In genomic region chr7:22717760-22718159, GRCh38 we compare ENCODE assay signal across 21 cellular contexts. TPM values are rescaled to one million over a fixed set of nuclear protein-coding genes. Genes with fewer than 3 reads are reported as not detected.
DNase-seq lines count a peak whose midpoint lies in the region; ATAC-seq, FAIRE-seq and TF ChIP-seq lines count a peak whose summit lies in the region.
"Had no signal": no experiment of that assay in that cellular context is flagged by ENCODE, and none has a peak within 500 bp of the region (broad histone marks: within the 10 kb centered on the region; RNA-seq: fewer than 3 reads in every experiment).

No MANE protein-coding gene starts in this region.

- TF ChIP-seq POLR2A in K562 (conservative IDR thresholded peaks at IDR 0.05) = no peak

- no peaks in the 10 kb centered on the region for H4K20me1 ChIP-seq in K562 (replicated peaks; ENCODE audit: control insufficient read depth, insufficient read depth, low read length)

- H3K4me1 Mint-ChIP-seq in HFFc6 (ENCODE audit: low read depth) (peaks cover 53% of the 10 kb centered on the region), WTC11 (peaks cover 34% of the 10 kb centered on the region)

- H3K27me3 ChIP-seq in K562 (ENCODE audit: control insufficient read depth in 2 of 2, insufficient read depth in 2 of 2, low read length in 2 of 2) = no peaks in the 10 kb centered on the region
- no peaks in the 10 kb centered on the region for H3K27me3 ChIP-seq in right atrium auricular region
- no peaks in the 10 kb centered on the region for H3K27me3 ChIP-seq in skeletal muscle tissue (ENCODE audit: control insufficient read depth in 3 of 3, insufficient read depth in 3 of 3, low read length in 3 of 3)

- DNase-seq in HFFc6 = no peak
- no peak for DNase-seq in K562 (ENCODE audit: extremely low read depth in 1 of 4, low spot score in 3 of 4)
- DNase-seq in right atrium auricular region (ENCODE audit: low spot score) = no peak
- DNase-seq in NK-92 (lab: John Stamatoyannopoulos, UW; ENCODE audit: unreplicated experiment) = no peak
- no peak for DNase-seq in RKO (ENCODE audit: low spot score)
- DNase-seq in WTC11 (ENCODE audit: low spot score) = no peak
- DNase-seq in NCI-H524 (lab: John Stamatoyannopoulos, UW) = no peak
- DNase-seq: activated CD4-positive, alpha-beta T cell treated with anti-CD3 and anti-CD28 coated beads, Interleukin-2, amount 50 U/mL, for 1 hour; activated naive CD8-positive, alpha-beta T cell treated with anti-CD3 and anti-CD28 coated beads, Interleukin-2, amount 10 ng/mL, durations not matched to agents 7 days and 5 days; activated T-cell treated with anti-CD3 and anti-CD28 coated beads, Interleukin-2, amount 50 U/mL, for 4 hours; central memory CD4-positive, alpha-beta T cell; foreskin melanocyte; NCI-H1436; retina; stimulated activated CD4-positive, alpha-beta T cell treated with anti-CD3 and anti-CD28 coated beads, Interleukin-1b, Interleukin-23, amount 100 ng/mL, for 48 hours had no signal

- CTCF ChIA-PET in K562 (lab: Yijun Ruan, JAX; ENCODE audit: low intra/inter-chr PET ratio) = no interaction called here
- CTCF ChIA-PET in WTC11 (lab: Charles Lee) = interaction anchor here (1.4 kb wide), 1 partner anchor 9 kb away, joined by 3 read pairs; the partner anchor contains the start of gene IL6

- H2AFZ ChIP-seq in K562 (ENCODE audit: low read depth, low read length) = peak overlapping the region; percentile 92

- in situ Hi-C loops in K562 (cut with MboI) = no loop called here

- intact Hi-C loops in K562 (cut with micrococcal nuclease) = no loop called here

- TF ChIP-seq EP300 in K562 (IDR thresholded peaks at IDR 0.05; ENCODE audit: low read length) = no peak

- H3K9ac ChIP-seq in K562 (ENCODE audit: insufficient read depth in 1 of 2, low read depth in 2 of 2, low read length in 2 of 2) (peak overlapping the region; percentile 22 to 57; a peak in 3 of 4 replicates), skeletal muscle tissue (ENCODE audit: low read depth in 1 of 3, low read length in 3 of 3) (no peak overlapping the region)

- H3K27ac Mint-ChIP-seq in HFFc6 (peak overlapping the region; percentile 98), WTC11 (no peak overlapping the region)
- H3K27ac Mint-ChIP-seq: activated naive CD8-positive, alpha-beta T cell treated with anti-CD3 and anti-CD28 coated beads, Interleukin-2, amount 10 ng/mL, durations not matched to agents 7 days and 5 days; natural killer cell treated with Interleukin-12 subunit alpha and Interleukin-12 subunit beta and Interleukin-15 and Interleukin-18, amount 100 ng/mL, for 72 hours had no signal

- peak overlapping the region; percentile 52 for H3K27ac ChIP-seq in K562 (ENCODE audit: extremely low read depth, low read depth, low read length)
- H3K27ac ChIP-seq in right atrium auricular region = peak overlapping the region; percentile 31 to 41
- H3K27ac ChIP-seq in skeletal muscle tissue (ENCODE audit: low read depth, low read length) = peak overlapping the region; percentile 67

- H3K27me3 Mint-ChIP-seq in HFFc6 (ENCODE audit: insufficient read depth) (no peaks in the 10 kb centered on the region), WTC11 (ENCODE audit: low read depth) (no peaks in the 10 kb centered on the region)

- no peak for TF ChIP-seq RAD21 in K562 (CRISPR knock-in tag; conservative IDR thresholded peaks at IDR 0.05 in 1 of 2, IDR thresholded peaks at IDR 0.05 in 1 of 2)

- no peak overlapping the region for H3K4me3 ChIP-seq in K562
- no peak overlapping the region for H3K4me3 ChIP-seq in right atrium auricular region
- no peak overlapping the region for H3K4me3 ChIP-seq in skeletal muscle tissue (ENCODE audit: low read length in 3 of 3)
- H3K4me3 ChIP-seq: lung had no signal

- H3K36me3 ChIP-seq in K562 (ENCODE audit: control insufficient read depth, insufficient read depth, low read length) = no peaks in the 10 kb centered on the region
- no peaks in the 10 kb centered on the region for H3K36me3 ChIP-seq in right atrium auricular region
- no peaks in the 10 kb centered on the region for H3K36me3 ChIP-seq in skeletal muscle tissue (ENCODE audit: control insufficient read depth in 3 of 3, insufficient read depth in 3 of 3, low read length in 3 of 3)

- 27% methylated on average over 7 of the region's 7 CpGs for WGBS in K562 (ENCODE audit: insufficient coverage, low coverage, missing lambda C conversion rate)

- no peaks in the 10 kb centered on the region for H3K9me1 ChIP-seq in K562 (ENCODE audit: control insufficient read depth, insufficient read depth, low read length)

- H3K4me1 ChIP-seq in K562 (replicated peaks in 1 of 2; ENCODE audit: control insufficient read depth in 2 of 2, insufficient read depth in 2 of 2, low read length in 2 of 2) = peaks cover 3 to 35% of the 10 kb centered on the region in 2 experiments; a peak in 4 of 5 replicates
- H3K4me1 ChIP-seq in right atrium auricular region = peaks cover 0 to 27% of the 10 kb centered on the region in 2 donors
- peaks cover 19 to 28% (median 19%) of the 10 kb centered on the region in 3 donors for H3K4me1 ChIP-seq in skeletal muscle tissue (ENCODE audit: control insufficient read depth in 3 of 3, insufficient read depth in 3 of 3, low read length in 3 of 3)

- POLR2A ChIA-PET in K562 (lab: Yijun Ruan, JAX) (interaction anchor here (0.6 to 2.3 kb wide), 8 partner anchors 9 to 1529 kb away, joined by 3 to 8 read pairs (median 5); partner anchors contain the start of gene IL6), WTC11 (lab: Charles Lee) (no interaction called here)

- peak; percentile 40 for FAIRE-seq in K562 (lab: Jason Lieb, UNC)

- H3K79me2 ChIP-seq in K562 (ENCODE audit: control insufficient read depth, insufficient read depth, low read length) = no peaks in the 10 kb centered on the region

- no TSS peak for BruUV-seq in K562 (replicated peaks; lab: Mats Ljungman, UMichigan)

- no peaks in the 10 kb centered on the region for H3K36me3 Mint-ChIP-seq in HFFc6 (ENCODE audit: low read depth)
- H3K36me3 Mint-ChIP-seq in WTC11 = no peaks in the 10 kb centered on the region
- H3K36me3 Mint-ChIP-seq: natural killer cell treated with Interleukin-12 subunit alpha and Interleukin-12 subunit beta and Interleukin-15 and Interleukin-18, amount 100 ng/mL, for 72 hours had no signal

- H3K9me3 Mint-ChIP-seq in HFFc6 = no peaks in the 10 kb centered on the region
- H3K9me3 Mint-ChIP-seq in WTC11 = no peaks in the 10 kb centered on the region
- H3K9me3 Mint-ChIP-seq: activated T-cell treated with anti-CD3 and anti-CD28 coated beads, Interleukin-2, amount 50 U/mL, for 4 hours; endodermal cell; natural killer cell treated with Interleukin-12 subunit alpha and Interleukin-12 subunit beta and Interleukin-15 and Interleukin-18, amount 100 ng/mL, for 72 hours had no signal

- ATAC-seq in K562 (peak; percentile 13), WTC11 (no peak)
- ATAC-seq: activated T-cell treated with anti-CD3 and anti-CD28 coated beads, Interleukin-2, amount 50 U/mL, for 4 hours; HCT116; natural killer cell treated with Interleukin-12 subunit alpha and Interleukin-12 subunit beta and Interleukin-15 and Interleukin-18, amount 100 ng/mL, for 72 hours had no signal

- no peak for TF ChIP-seq CTCF in HFFc6 (IDR thresholded peaks at IDR 0.05)
- no peak for TF ChIP-seq CTCF in K562 (IDR thresholded peaks at IDR 0.05 in 2 of 3, conservative IDR thresholded peaks at IDR 0.05 in 1 of 3; ENCODE audit: insufficient read depth in 2 of 3, low read depth in 1 of 3, low read length in 3 of 3)
- TF ChIP-seq CTCF in right atrium auricular region (IDR thresholded peaks at IDR 0.05) = no peak
- TF ChIP-seq CTCF in WTC11 (IDR thresholded peaks at IDR 0.05) = no peak

- H3K4me2 ChIP-seq in K562 (ENCODE audit: insufficient read depth, low read length) = peak overlapping the region; percentile 67

- H3K9me3 ChIP-seq in K562 (replicated peaks; ENCODE audit: control insufficient read depth, insufficient read depth, low read depth, low read length) (no peaks in the 10 kb centered on the region), right atrium auricular region (no peaks in the 10 kb centered on the region), skeletal muscle tissue (ENCODE audit: control insufficient read depth in 3 of 3, low read length in 3 of 3) (no peaks in the 10 kb centered on the region)

- H3K4me3 Mint-ChIP-seq in HFFc6 (peak overlapping the region; percentile 75), WTC11 (no peak overlapping the region)
- H3K4me3 Mint-ChIP-seq: activated naive CD8-positive, alpha-beta T cell treated with anti-CD3 and anti-CD28 coated beads, Interleukin-2, amount 10 ng/mL, durations not matched to agents 7 days and 5 days; activated T-cell treated with anti-CD3 and anti-CD28 coated beads, Interleukin-2, amount 50 U/mL, for 4 hours; endodermal cell; natural killer cell treated with Interleukin-12 subunit alpha and Interleukin-12 subunit beta and Interleukin-15 and Interleukin-18, amount 100 ng/mL, for 72 hours had no signal

TF ChIP-seq in WTC11, 78 proteins besides CTCF, POLR2A, EP300 and RAD21 (continues in another document):
- TF ChIP-seq SMAD4 (CRISPR knock-in tag; IDR thresholded peaks at IDR 0.05) = no peak

RNA-seq across cellular contexts. Expression of gene IL6, which starts 9.2 kb away (rescaled TPM):
- total RNA-seq in HFFc6 (2021; fragmentation: NEBNext Ultra II Directional; extraction: Animal tissue kit (Norgen Biotek cat#: 25700)) = 10 to 100 TPM; 21.3 to 55.1 (median 50.0) TPM
- total RNA-seq in K562 (2011; cell fraction: chromatin; rRNA removed; ENCODE audit: low replicate concordance) = 5.2 and 5.4 TPM in 2 replicates
- total RNA-seq in K562 (2011; cell fraction: nucleolus; rRNA removed) = 2.2 and 6.7 TPM in 2 replicates
- total RNA-seq in K562 (2011; cell fraction: nucleoplasm; rRNA removed) = 1.9 and 7.3 TPM in 2 replicates
- 1.1 and 1.2 TPM in 2 replicates for total RNA-seq in K562 (2014; rRNA removed)
- total RNA-seq in K562 (2014; rRNA removed; fragmentation: Illumina TruSeq; extraction: Trizol) = 1.3 and 1.5 TPM in 2 replicates
- 0.68 and 0.76 TPM in 2 replicates for total RNA-seq in K562 (2015; rRNA removed; fragmentation: Illumina TruSeq; extraction: Trizol)
- total RNA-seq in K562 (2021) = 0.94 and 1.5 TPM in 2 replicates
- 1.2 and 1.6 TPM in 2 replicates for polyA plus RNA-seq in K562 (2011; rRNA removed)
- 0.48 and 0.63 TPM in 2 replicates for polyA plus RNA-seq in K562 (2011; cell fraction: cytosol; rRNA removed)
- 3.0 and 4.2 TPM in 2 replicates for polyA plus RNA-seq in K562 (2011; cell fraction: nucleus; rRNA removed)
- 1.1 and 2.5 TPM in 2 replicates for polyA plus RNA-seq in K562 (2012)
- polyA plus RNA-seq in K562 (2014; fragmentation: Illumina TruSeq; extraction: Trizol) = 2.0 and 2.2 TPM in 2 replicates
- polyA plus RNA-seq in K562 (2014; fragmentation: Nextera tagmentation; extraction: Ambion mirVana) = 1 to 10 TPM; 1.5 to 2.9 TPM
- polyA plus RNA-seq in K562 (2014; rRNA removed) = 1.2 and 2.2 TPM in 2 replicates
- polyA minus RNA-seq in K562 (2011; rRNA and poly(A)+ RNA removed) = 0.57 and 1.1 TPM in 2 replicates
- 1.4 and 1.5 TPM in 2 replicates for polyA minus RNA-seq in K562 (2011; cell fraction: cytosol; rRNA and poly(A)+ RNA removed)
- 2.4 TPM in 2 replicates for polyA minus RNA-seq in K562 (2011; cell fraction: nucleus; rRNA and poly(A)+ RNA removed)
- total RNA-seq in right atrium auricular region = 10 to 100 TPM in 1 of 2 donors, 1 to 10 TPM in 1; 3.6 to 19.8 TPM
- not detected for total RNA-seq in skeletal muscle tissue
- total RNA-seq in WTC11 (2021) = 0.27 to 0.71 TPM (median 0.52 TPM) in 3 replicates
- total RNA-seq: temporal lobe had no signal

Comparison
In these comparisons a context has a peak if more than half of its experiments do, and no peak if none do; other contexts are left out.
1. H3K9ac ChIP-seq: peak in K562 (2 of 2); none in skeletal muscle tissue (0 of 3).
2. Peak in every context shown above with its lines, with median percentiles within 50 percentile points of each other: H3K27ac ChIP-seq.